ENCODE assay signal across 8 cellular contexts in the genomic region with DNA sequence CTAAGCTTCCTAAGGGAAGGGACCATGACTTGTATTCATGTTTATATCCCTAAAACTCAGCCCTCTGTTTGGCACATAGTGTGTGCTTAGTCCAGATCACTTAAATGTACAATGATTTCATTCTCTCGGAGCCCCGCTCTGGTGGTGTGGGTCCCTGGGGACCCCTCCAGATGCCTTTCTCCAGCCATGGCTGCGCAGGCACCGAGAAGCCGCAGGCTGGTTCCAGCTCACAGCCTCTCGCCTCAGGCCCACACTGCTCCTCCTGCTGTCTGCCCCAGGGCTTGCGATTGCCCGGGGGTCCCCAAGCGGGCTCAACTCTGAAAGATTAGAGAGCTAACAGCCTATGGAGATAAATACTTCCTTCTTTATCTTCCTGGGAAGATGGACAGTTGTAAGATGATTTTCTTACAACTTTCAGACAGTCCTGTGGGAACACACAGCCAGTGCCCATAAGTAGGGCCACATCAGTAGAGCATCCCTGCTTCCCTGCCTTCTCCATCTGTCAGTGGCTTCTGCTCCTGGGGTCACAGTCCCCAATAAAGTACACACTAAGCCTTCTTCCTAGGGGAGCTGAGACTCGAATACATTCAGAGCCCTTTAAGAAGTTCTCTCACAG.
DNase-seq lines count a peak whose midpoint lies in the region; ATAC-seq and TF ChIP-seq lines count a peak whose summit lies in the region.

No MANE protein-coding gene starts in this region.

- CTCF ChIA-PET in Calu3 (lab: Charles Lee) (interaction anchor here (0.6 to 1.9 kb wide), 2 partner anchors 18 to 33 kb away, joined by 5 to 15 read pairs; no protein-coding TSS in a partner anchor), Panc1 (lab: Charles Lee) (interaction anchor here (1.1 kb wide), 1 partner anchor 69 kb away, joined by 4 read pairs; no protein-coding TSS in a partner anchor)

- no peak for TF ChIP-seq CTCF in Calu3 (IDR thresholded peaks at IDR 0.05; ENCODE audit: unreplicated experiment)
- TF ChIP-seq CTCF in Panc1 (IDR thresholded peaks at IDR 0.05): no peak; the same call in 1 of the 2 replicates
- TF ChIP-seq CTCF in endodermal cell (conservative IDR thresholded peaks at IDR 0.05): peak; percentile 55
- no peak for TF ChIP-seq CTCF in ovary (IDR thresholded peaks at IDR 0.05)
- TF ChIP-seq CTCF in omental fat pad (IDR thresholded peaks at IDR 0.05): no peak

- ATAC-seq in GM21526 (IDR thresholded peaks at IDR 0.05; ENCODE audit: low FRiP score, unreplicated experiment): peak; percentile 39
- ATAC-seq in Panc1: peak; percentile 25; the same call in 1 of the 2 replicates
- ATAC-seq in omental fat pad (ENCODE audit: low FRiP score): no peak

- intact Hi-C loops in Calu3 (cut with micrococcal nuclease; ENCODE audit: unreplicated experiment) (loop anchor here (1.0 to 5.0 kb wide), 2 partner anchors 65 to 73 kb away; a partner anchor contains a TSS), Panc1 (cut with micrococcal nuclease; ENCODE audit: unreplicated experiment) (no loop called here), ovary (cut with DNase I) (loop anchor here in 2 of 4 donors (1.0 to 10.0 kb wide), 3 partner anchors 68 to 72 kb away; a partner anchor contains a TSS)

- H3K4me1 Mint-ChIP-seq in Calu3 (ENCODE audit: low read depth, unreplicated experiment): peaks cover 41% of the 10 kb centered on the region
- peaks cover 22% of the 10 kb centered on the region for H3K4me1 Mint-ChIP-seq in endodermal cell

- H3K36me3 ChIP-seq in Panc1 (ENCODE audit: control insufficient read depth, insufficient read depth, low read length): no peaks in the 10 kb centered on the region
- H3K36me3 ChIP-seq in endodermal cell (ENCODE audit: control insufficient read depth, insufficient read depth, low read length): no peaks in the 10 kb centered on the region
- no peaks in the 10 kb centered on the region for H3K36me3 ChIP-seq in ovary

- POLR2A ChIA-PET in Panc1 (lab: Charles Lee): interaction anchor here (0.7 kb wide), 2 partner anchors 13 to 828 kb away, joined by 3 to 4 read pairs; no protein-coding TSS in a partner anchor

- H3K27ac Mint-ChIP-seq in Calu3 (ENCODE audit: unreplicated experiment) (peak overlapping the region; percentile 95), endodermal cell (peak overlapping the region; percentile 90)

- no peak overlapping the region for H3K9ac ChIP-seq in endodermal cell (ENCODE audit: extremely low read depth, low read length, poor library complexity, severe bottlenecking)

- H3K9me3 Mint-ChIP-seq in Calu3 (ENCODE audit: low read depth, unreplicated experiment): no peaks in the 10 kb centered on the region
- H3K9me3 Mint-ChIP-seq in endodermal cell: no peaks in the 10 kb centered on the region

- H3K27ac ChIP-seq in Panc1 (ENCODE audit: low read length) (peak overlapping the region; percentile 92), endodermal cell (ENCODE audit: low read depth, low read length) (peak overlapping the region; percentile 76), ovary (peak overlapping the region; percentile 82 to 93)

- TF ChIP-seq EP300 in ovary (IDR thresholded peaks at IDR 0.05): no peak

- no peaks in the 10 kb centered on the region for H3K27me3 Mint-ChIP-seq in Calu3 (ENCODE audit: unreplicated experiment)
- peaks cover 5% of the 10 kb centered on the region for H3K27me3 Mint-ChIP-seq in endodermal cell (ENCODE audit: insufficient read depth)

- 89 to 91% methylated on average over 5 to 10 of the region's 10 CpGs for WGBS in endodermal cell (ENCODE audit: insufficient coverage in 1 of 2, insufficient read length in 1 of 2), 2 experiments
- 35 to 63% (median 56%) methylated on average over 10 of the region's 10 CpGs for WGBS in ovary, 3 donors

- no peaks in the 10 kb centered on the region for H3K27me3 ChIP-seq in Panc1 (ENCODE audit: control insufficient read depth, insufficient read depth, low read length)
- H3K27me3 ChIP-seq in endodermal cell (ENCODE audit: control insufficient read depth, insufficient read depth, low read length, poor library complexity, severe bottlenecking): no peaks in the 10 kb centered on the region
- no peaks in the 10 kb centered on the region for H3K27me3 ChIP-seq in ovary

- H3K4me3 Mint-ChIP-seq in Calu3 (ENCODE audit: low read depth, unreplicated experiment) (peak overlapping the region; percentile 61), endodermal cell (no peak overlapping the region)

- DNase-seq in Calu3: peak; percentile 17
- peak; percentile 12 for DNase-seq in Panc1 (ENCODE audit: low read depth, low spot score)
- peak; percentile 69 for DNase-seq in endodermal cell
- DNase-seq in ovary: peak; percentile 22 to 55 (median 29)
- no peak for DNase-seq in omental fat pad (ENCODE audit: low spot score)
- no peak for DNase-seq in NCI-H146 treated with DMSO at 0.1 percent for 48 hours (lab: John Stamatoyannopoulos, UW; ENCODE audit: unreplicated experiment)
- DNase-seq in NCI-H69 (lab: John Stamatoyannopoulos, UW): no peak

- in situ Hi-C loops in Panc1 (cut with HindIII; ENCODE audit: low pct_unique_long_range_greater_than_20kb, low sequenced_read_pairs): no loop called here

- no peak for TF ChIP-seq POLR2A in ovary (IDR thresholded peaks at IDR 0.05)

- H3K9me3 ChIP-seq in Panc1 (ENCODE audit: control insufficient read depth, insufficient read depth, low read depth, low read length) (no peaks in the 10 kb centered on the region), endodermal cell (ENCODE audit: control insufficient read depth, low read length) (no peaks in the 10 kb centered on the region), ovary (no peaks in the 10 kb centered on the region)

- BruUV-seq in Calu3 (replicated peaks; lab: Mats Ljungman, UMichigan) (no TSS peak), Panc1 (replicated peaks; lab: Mats Ljungman, UMichigan) (no TSS peak)

- peaks cover 15% of the 10 kb centered on the region for H3K36me3 Mint-ChIP-seq in Calu3 (ENCODE audit: insufficient read depth, unreplicated experiment)
- H3K36me3 Mint-ChIP-seq in endodermal cell (ENCODE audit: low read depth): peaks cover 18% of the 10 kb centered on the region

- peaks cover 33% of the 10 kb centered on the region for H3K4me1 ChIP-seq in Panc1 (ENCODE audit: control insufficient read depth, insufficient read depth, low read length)
- peaks cover 20% of the 10 kb centered on the region for H3K4me1 ChIP-seq in endodermal cell (ENCODE audit: control insufficient read depth, insufficient read depth, low read length)
- H3K4me1 ChIP-seq in ovary (ENCODE audit: insufficient read depth): peaks cover 16% of the 10 kb centered on the region

- H3K4me3 ChIP-seq in Panc1 (ENCODE audit: low read depth in 2 of 2, low read length in 2 of 2) (peak overlapping the region in 1 of 2 experiments; percentile 29; a peak in 2 of 4 replicates), endodermal cell (ENCODE audit: low read length) (no peak overlapping the region), ovary (no peak overlapping the region)

Comparison
In these comparisons a context has a peak if more than half of its experiments do, and no peak if none do; other contexts are left out.
1. DNase-seq: peak in Calu3 (single experiment), Panc1 (single experiment), endodermal cell (single experiment) and ovary (5 of 5); none in omental fat pad (single experiment), NCI-H146 treated with DMSO at 0.1 percent for 48 hours (single experiment) and NCI-H69 (single experiment).
2. Peak in every context shown above with its lines, with median percentiles within 50 percentile points of each other: H3K27ac ChIP-seq.